ENCODE assay signal across 8 cellular contexts in the genomic region with DNA sequence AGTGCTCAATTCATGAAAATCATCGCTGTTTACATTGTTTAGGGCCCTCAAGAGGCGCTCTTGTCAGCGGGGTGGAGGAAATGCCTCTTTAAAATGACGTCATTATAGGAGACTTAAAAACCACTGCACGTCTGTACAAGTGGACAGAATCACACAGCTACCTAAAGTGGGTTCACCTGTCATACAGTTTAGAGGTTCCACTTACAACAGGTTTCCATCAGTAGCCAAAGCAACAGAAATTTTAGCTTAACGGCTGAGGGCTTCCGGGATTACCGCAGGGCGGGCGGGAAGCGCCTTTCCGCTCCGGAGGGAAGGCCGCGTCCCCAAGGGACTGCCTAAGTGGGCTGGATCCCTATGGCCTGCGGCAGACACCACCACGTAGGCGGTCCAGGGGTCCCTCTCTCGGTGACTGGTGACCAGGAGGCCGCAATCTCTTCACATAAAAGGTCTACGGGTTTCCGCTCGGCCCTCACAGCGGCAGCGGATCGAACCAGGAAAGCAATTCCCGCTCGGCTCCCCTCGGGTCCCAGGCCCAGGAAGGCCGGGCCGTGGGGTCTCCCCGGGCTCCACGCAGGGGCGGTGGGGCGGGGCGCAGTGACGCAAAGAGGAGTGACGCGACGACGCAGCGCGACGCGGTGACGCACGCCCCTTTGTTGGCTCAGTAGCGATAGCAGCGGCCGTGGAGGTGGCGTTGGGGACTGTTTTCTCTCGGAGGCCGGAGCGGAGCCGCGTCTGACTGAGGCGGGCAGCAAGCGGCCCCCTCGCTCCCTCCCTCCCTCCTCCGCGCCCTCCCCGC. TPM values are rescaled to one million over a fixed set of nuclear protein-coding genes. Genes with fewer than 3 reads are reported as not detected.
A peak's percentile ranks its signal among the peaks of the same experiment; 100 is the strongest.
DNase-seq lines count a peak whose midpoint lies in the region; ATAC-seq and TF ChIP-seq lines count a peak whose summit lies in the region.

A gene with protein sequence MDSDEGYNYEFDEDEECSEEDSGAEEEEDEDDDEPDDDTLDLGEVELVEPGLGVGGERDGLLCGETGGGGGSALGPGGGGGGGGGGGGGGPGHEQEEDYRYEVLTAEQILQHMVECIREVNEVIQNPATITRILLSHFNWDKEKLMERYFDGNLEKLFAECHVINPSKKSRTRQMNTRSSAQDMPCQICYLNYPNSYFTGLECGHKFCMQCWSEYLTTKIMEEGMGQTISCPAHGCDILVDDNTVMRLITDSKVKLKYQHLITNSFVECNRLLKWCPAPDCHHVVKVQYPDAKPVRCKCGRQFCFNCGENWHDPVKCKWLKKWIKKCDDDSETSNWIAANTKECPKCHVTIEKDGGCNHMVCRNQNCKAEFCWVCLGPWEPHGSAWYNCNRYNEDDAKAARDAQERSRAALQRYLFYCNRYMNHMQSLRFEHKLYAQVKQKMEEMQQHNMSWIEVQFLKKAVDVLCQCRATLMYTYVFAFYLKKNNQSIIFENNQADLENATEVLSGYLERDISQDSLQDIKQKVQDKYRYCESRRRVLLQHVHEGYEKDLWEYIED (plus strand): TSS at position 661 of the 796 bp plus-strand sequence. CDS start 310 bp downstream, outside the sequence.

- intact Hi-C loops in activated T-helper 1 cell treated with anti-CD3 and anti-CD28 coated beads, Interleukin-12 subunit alpha, Interleukin-12 subunit beta, Interleukin-2, Interleukin-4 antibody, amounts not matched to agents 30 ng/mL and 10 ng/mL and 1 ng/mL, durations not matched to agents 14 hours and 24 hours and 36 hours (cut with micrococcal nuclease): loop anchor here (1.0 to 5.0 kb wide), 9 partner anchors 61 to 578 kb away; a partner anchor contains a TSS
- intact Hi-C loops in naive thymus-derived CD4-positive, alpha-beta T cell (cut with micrococcal nuclease): loop anchor here (1.0 to 10.0 kb wide), 16 partner anchors 12 to 1159 kb away; a partner anchor contains a TSS

- H3K4me1 Mint-ChIP-seq in activated T-helper 1 cell treated with anti-CD3 and anti-CD28 coated beads, Interleukin-12 subunit alpha, Interleukin-12 subunit beta, Interleukin-2, Interleukin-4 antibody, amounts not matched to agents 30 ng/mL and 10 ng/mL and 1 ng/mL, durations not matched to agents 14 hours and 24 hours and 36 hours (ENCODE audit: low read depth): peaks cover 33% of the 10 kb centered on the region
- H3K4me1 Mint-ChIP-seq in naive thymus-derived CD4-positive, alpha-beta T cell: peaks cover 35 to 59% (median 47%) of the 10 kb centered on the region in 7 donors
- H3K4me1 Mint-ChIP-seq in stimulated activated naive B cell treated with anti-CD40 and anti-IgM and Interleukin-4, amounts not matched to agents 10 μg/mL and 1 μg/mL and 100 μg/mL, for 72 hours: peaks cover 10 to 31% of the 10 kb centered on the region in 2 donors

- no peaks in the 10 kb centered on the region for H3F3A ChIP-seq in DOHH2 (ENCODE audit: control insufficient read depth, insufficient read depth)

- H3K4me1 ChIP-seq in DOHH2 (ENCODE audit: control insufficient read depth, low read length): peaks cover 23% of the 10 kb centered on the region
- H3K4me1 ChIP-seq in Peyer's patch: peaks cover 0 to 34% (median 10%) of the 10 kb centered on the region in 4 donors
- H3K4me1 ChIP-seq in naive thymus-derived CD4-positive, alpha-beta T cell (ENCODE audit: control insufficient read depth in 2 of 2, insufficient read depth in 2 of 2, low read length in 2 of 2): peaks cover 38 to 39% of the 10 kb centered on the region in 2 donors

- no peaks in the 10 kb centered on the region for H3K27me3 Mint-ChIP-seq in activated T-helper 1 cell treated with anti-CD3 and anti-CD28 coated beads, Interleukin-12 subunit alpha, Interleukin-12 subunit beta, Interleukin-2, Interleukin-4 antibody, amounts not matched to agents 30 ng/mL and 10 ng/mL and 1 ng/mL, durations not matched to agents 14 hours and 24 hours and 36 hours (ENCODE audit: insufficient read depth)
- no peaks in the 10 kb centered on the region for H3K27me3 Mint-ChIP-seq in naive thymus-derived CD4-positive, alpha-beta T cell
- H3K27me3 Mint-ChIP-seq in stimulated activated naive B cell treated with anti-CD40 and anti-IgM and Interleukin-4, amounts not matched to agents 10 μg/mL and 1 μg/mL and 100 μg/mL, for 72 hours: no peaks in the 10 kb centered on the region

- peak within 1 kb of the TSS; percentile 66 for H3K4me2 ChIP-seq in DOHH2 (ENCODE audit: low read length)

- DNase-seq in Peyer's patch (peak; percentile 97 to 99 (median 99)), fibroblast of gingiva (ENCODE audit: low read depth) (peak; percentile 98)
- DNase-seq in activated T-helper 1 cell treated with anti-CD3 and anti-CD28 coated beads, Interleukin-12 subunit alpha, Interleukin-12 subunit beta, Interleukin-2, Interleukin-4 antibody, amounts not matched to agents 30 ng/mL and 10 ng/mL and 1 ng/mL, durations not matched to agents 14 hours and 24 hours and 36 hours (ENCODE audit: low spot score): peak; percentile 95
- DNase-seq in naive thymus-derived CD4-positive, alpha-beta T cell: peak; percentile 93 to 98 (median 97)
- peak; percentile 94 for DNase-seq in stimulated activated naive B cell treated with anti-CD40 and anti-IgM and Interleukin-4, amounts not matched to agents 10 μg/mL and 1 μg/mL and 100 μg/mL, for 72 hours

- H3K27ac ChIP-seq in DOHH2 (ENCODE audit: low read depth, low read length): peak within 1 kb of the TSS; percentile 88
- H3K27ac ChIP-seq in KOPT-K1 (ENCODE audit: low read depth, low read length, poor library complexity, severe bottlenecking): peak within 1 kb of the TSS; percentile 85
- H3K27ac ChIP-seq in Peyer's patch: peak within 1 kb of the TSS; percentile 99 to 100 (median 100)
- peak within 1 kb of the TSS; percentile 99 for H3K27ac ChIP-seq in naive thymus-derived CD4-positive, alpha-beta T cell (ENCODE audit: low read depth, low read length)

- H3K4me3 ChIP-seq in DOHH2 (ENCODE audit: low read length) (peak within 1 kb of the TSS; percentile 94), Peyer's patch (peak within 1 kb of the TSS; percentile 88 to 93 (median 92))
- peak within 1 kb of the TSS; percentile 95 for H3K4me3 ChIP-seq in naive thymus-derived CD4-positive, alpha-beta T cell (ENCODE audit: low read length)

- TF ChIP-seq CTCF in DOHH2 (IDR thresholded peaks at IDR 0.05; ENCODE audit: low read depth, low read length, poor library complexity, severe bottlenecking) (peak; percentile 45), Peyer's patch (IDR thresholded peaks at IDR 0.05) (peak in 4 of 6 experiments; percentile 29 to 47 (median 36))

- H3K27me3 ChIP-seq in DOHH2 (ENCODE audit: control insufficient read depth, low read length): no peaks in the 10 kb centered on the region
- H3K27me3 ChIP-seq in Peyer's patch: no peaks in the 10 kb centered on the region
- H3K27me3 ChIP-seq in naive thymus-derived CD4-positive, alpha-beta T cell (ENCODE audit: control insufficient read depth in 2 of 2, insufficient read depth in 2 of 2, low read length in 2 of 2): no peaks in the 10 kb centered on the region

- H3K36me3 Mint-ChIP-seq in activated T-helper 1 cell treated with anti-CD3 and anti-CD28 coated beads, Interleukin-12 subunit alpha, Interleukin-12 subunit beta, Interleukin-2, Interleukin-4 antibody, amounts not matched to agents 30 ng/mL and 10 ng/mL and 1 ng/mL, durations not matched to agents 14 hours and 24 hours and 36 hours (ENCODE audit: low read depth): peaks cover 21% of the 10 kb centered on the region
- H3K36me3 Mint-ChIP-seq in naive thymus-derived CD4-positive, alpha-beta T cell: peaks cover 0 to 20% (median 11%) of the 10 kb centered on the region in 5 donors
- peaks cover 11 to 19% of the 10 kb centered on the region in 2 donors for H3K36me3 Mint-ChIP-seq in stimulated activated naive B cell treated with anti-CD40 and anti-IgM and Interleukin-4, amounts not matched to agents 10 μg/mL and 1 μg/mL and 100 μg/mL, for 72 hours

- CTCF ChIA-PET in naive thymus-derived CD4-positive, alpha-beta T cell (lab: Charles Lee): interaction anchor here (0.7 to 1.5 kb wide), 6 partner anchors 9 to 98 kb away, joined by 3 to 12 read pairs (median 3); a partner anchor contains a TSS

- peak within 1 kb of the TSS; percentile 95 for H3K4me3 Mint-ChIP-seq in activated T-helper 1 cell treated with anti-CD3 and anti-CD28 coated beads, Interleukin-12 subunit alpha, Interleukin-12 subunit beta, Interleukin-2, Interleukin-4 antibody, amounts not matched to agents 30 ng/mL and 10 ng/mL and 1 ng/mL, durations not matched to agents 14 hours and 24 hours and 36 hours
- H3K4me3 Mint-ChIP-seq in naive thymus-derived CD4-positive, alpha-beta T cell: peak within 1 kb of the TSS; percentile 92 to 98 (median 96)
- peak within 1 kb of the TSS; percentile 94 to 98 for H3K4me3 Mint-ChIP-seq in stimulated activated naive B cell treated with anti-CD40 and anti-IgM and Interleukin-4, amounts not matched to agents 10 μg/mL and 1 μg/mL and 100 μg/mL, for 72 hours

- peaks cover 62% of the 10 kb centered on the region for H3K79me2 ChIP-seq in DOHH2 (ENCODE audit: control insufficient read depth, low read length)

- ATAC-seq in GM21737 (IDR thresholded peaks at IDR 0.05; ENCODE audit: unreplicated experiment): peak; percentile 76
- ATAC-seq in naive thymus-derived CD4-positive, alpha-beta T cell: peak; percentile 91
- ATAC-seq in stimulated activated naive B cell treated with anti-CD40 and anti-IgM and Interleukin-4, amounts not matched to agents 10 μg/mL and 1 μg/mL and 100 μg/mL, for 72 hours (replicated peaks): peak; percentile 85 to 90

- H3K9me3 Mint-ChIP-seq in activated T-helper 1 cell treated with anti-CD3 and anti-CD28 coated beads, Interleukin-12 subunit alpha, Interleukin-12 subunit beta, Interleukin-2, Interleukin-4 antibody, amounts not matched to agents 30 ng/mL and 10 ng/mL and 1 ng/mL, durations not matched to agents 14 hours and 24 hours and 36 hours: no peaks in the 10 kb centered on the region
- H3K9me3 Mint-ChIP-seq in naive thymus-derived CD4-positive, alpha-beta T cell: peaks cover 0 to 7% (median 0%) of the 10 kb centered on the region in 11 donors
- no peaks in the 10 kb centered on the region for H3K9me3 Mint-ChIP-seq in stimulated activated naive B cell treated with anti-CD40 and anti-IgM and Interleukin-4, amounts not matched to agents 10 μg/mL and 1 μg/mL and 100 μg/mL, for 72 hours

- peak within 1 kb of the TSS; percentile 99 for H3K27ac Mint-ChIP-seq in activated T-helper 1 cell treated with anti-CD3 and anti-CD28 coated beads, Interleukin-12 subunit alpha, Interleukin-12 subunit beta, Interleukin-2, Interleukin-4 antibody, amounts not matched to agents 30 ng/mL and 10 ng/mL and 1 ng/mL, durations not matched to agents 14 hours and 24 hours and 36 hours
- peak within 1 kb of the TSS; percentile 87 to 100 (median 99) for H3K27ac Mint-ChIP-seq in naive thymus-derived CD4-positive, alpha-beta T cell
- H3K27ac Mint-ChIP-seq in stimulated activated naive B cell treated with anti-CD40 and anti-IgM and Interleukin-4, amounts not matched to agents 10 μg/mL and 1 μg/mL and 100 μg/mL, for 72 hours: peak within 1 kb of the TSS; percentile 100

- peaks cover 46% of the 10 kb centered on the region for H3K36me3 ChIP-seq in DOHH2 (ENCODE audit: control insufficient read depth, low read length)
- H3K36me3 ChIP-seq in KOPT-K1 (ENCODE audit: insufficient read depth, low read length): peaks cover 28% of the 10 kb centered on the region
- peaks cover 0 to 10% (median 0%) of the 10 kb centered on the region in 3 donors for H3K36me3 ChIP-seq in Peyer's patch
- H3K36me3 ChIP-seq in naive thymus-derived CD4-positive, alpha-beta T cell (ENCODE audit: control insufficient read depth in 2 of 3, insufficient read depth in 3 of 3, low read length in 3 of 3): peaks cover 0 to 3% (median 0%) of the 10 kb centered on the region in 3 experiments

- peaks cover 11% of the 10 kb centered on the region; the same call in 1 of the 2 replicates for H4K20me1 ChIP-seq in DOHH2 (ENCODE audit: control insufficient read depth, insufficient read depth, low read depth, low read length)

- H3K9me3 ChIP-seq in DOHH2 (ENCODE audit: control insufficient read depth, insufficient read depth, low read length): no peaks in the 10 kb centered on the region
- no peaks in the 10 kb centered on the region for H3K9me3 ChIP-seq in KOPT-K1 (ENCODE audit: insufficient read depth, low read length, poor library complexity, severe bottlenecking)
- no peaks in the 10 kb centered on the region for H3K9me3 ChIP-seq in Peyer's patch
- H3K9me3 ChIP-seq in naive thymus-derived CD4-positive, alpha-beta T cell (ENCODE audit: control insufficient read depth in 2 of 3, low read length in 3 of 3): no peaks in the 10 kb centered on the region

- TF ChIP-seq POLR2A in Peyer's patch (IDR thresholded peaks at IDR 0.05): peak; percentile 96 to 99

- POLR2A ChIA-PET in naive thymus-derived CD4-positive, alpha-beta T cell (lab: Charles Lee): interaction anchor here (0.8 to 6.6 kb wide), 13 partner anchors 9 to 247 kb away, joined by 3 to 64 read pairs (median 4); a partner anchor contains a TSS

- H3K9me2 ChIP-seq in DOHH2 (replicated peaks; ENCODE audit: control insufficient read depth, low read length): no peaks in the 10 kb centered on the region

RNA-seq across cellular contexts. Expression of the gene that starts here (rescaled TPM):
- 10 to 100 TPM; 42.3 to 81.7 (median 52.3) TPM for total RNA-seq in Peyer's patch
- total RNA-seq in activated T-helper 1 cell treated with anti-CD3 and anti-CD28 coated beads, Interleukin-12 subunit alpha, Interleukin-12 subunit beta, Interleukin-2, Interleukin-4 antibody, amounts not matched to agents 30 ng/mL and 10 ng/mL and 1 ng/mL, durations not matched to agents 14 hours and 24 hours and 36 hours: 140 and 144 TPM in 2 replicates
- total RNA-seq in naive thymus-derived CD4-positive, alpha-beta T cell: 100 to 1,000 TPM; 128 to 191 (median 181) TPM
- polyA plus RNA-seq in naive thymus-derived CD4-positive, alpha-beta T cell: 10 to 100 TPM; 20.1 to 23.3 TPM

Comparison
In these comparisons a context has a peak if more than half of its experiments do, and no peak if none do; other contexts are left out.
1. Peak in every context shown above with its lines: DNase-seq, ATAC-seq, H3K4me3 ChIP-seq and H3K27ac ChIP-seq.